ENCODE assay signal across 8 cellular contexts in genomic region chr1:246753670-246754535, GRCh38.
DNase-seq lines count a peak whose midpoint lies in the region; ATAC-seq, FAIRE-seq and TF ChIP-seq lines count a peak whose summit lies in the region.

No MANE protein-coding gene starts in this region.

- no peaks in the 10 kb centered on the region; the same call in 1 of the 2 replicates for H3K36me3 ChIP-seq in MM.1S (replicated peaks; ENCODE audit: insufficient read depth, low read length)

- no peak overlapping the region for H3K4me2 ChIP-seq in MM.1S (ENCODE audit: low read depth, low read length)

- H3K4me1 ChIP-seq in MM.1S (ENCODE audit: low read length): no peaks in the 10 kb centered on the region

- no peaks in the 10 kb centered on the region for H3K27me3 ChIP-seq in MM.1S (replicated peaks; ENCODE audit: insufficient read depth, low read length)

- DNase-seq in GM12864 (ENCODE audit: low read depth) (peak; percentile 34), H54 (ENCODE audit: insufficient read length, low spot score) (peak; percentile 20), MM.1S (peak; percentile 62), T-helper 9 cell (peak; percentile 34), astrocyte of the spinal cord (ENCODE audit: low read depth, low spot score) (peak; percentile 38), iPS-NIHi7 (ENCODE audit: extremely low spot score) (peak; percentile 80)
- peak; percentile 27 to 38 for DNase-seq in stimulated activated CD4-positive, alpha-beta T cell treated with anti-CD3 and anti-CD28 coated beads, Interleukin-15, amount 100 ng/mL, for 48 hours (ENCODE audit: low read depth in 2 of 2)

- H3K79me2 ChIP-seq in MM.1S (ENCODE audit: low read length): no peaks in the 10 kb centered on the region

- no peak overlapping the region for H3K9ac ChIP-seq in MM.1S (ENCODE audit: low read length)

- no peak for FAIRE-seq in H54 (lab: Jason Lieb, UNC)

- H4K20me1 ChIP-seq in MM.1S (ENCODE audit: insufficient read depth, low read length): no peaks in the 10 kb centered on the region

- no peak for ATAC-seq in GM18505 (IDR thresholded peaks at IDR 0.05; ENCODE audit: unreplicated experiment)

- no peaks in the 10 kb centered on the region for H3F3A ChIP-seq in MM.1S (ENCODE audit: insufficient read depth, low read length)

- peak; percentile 84 for TF ChIP-seq CTCF in GM12864 (IDR thresholded peaks at IDR 0.05; ENCODE audit: low read depth, low read length, missing control alignments)
- TF ChIP-seq CTCF in MM.1S (IDR thresholded peaks at IDR 0.05; ENCODE audit: low read length): peak; percentile 87
- peak; percentile 83 for TF ChIP-seq CTCF in astrocyte of the spinal cord (IDR thresholded peaks at IDR 0.05; ENCODE audit: low read depth, low read length)

- no peak overlapping the region for H3K27ac ChIP-seq in MM.1S (ENCODE audit: low read length)

- H3K9me2 ChIP-seq in MM.1S (replicated peaks; ENCODE audit: insufficient read depth, low read length): no peaks in the 10 kb centered on the region

- in situ Hi-C loops in astrocyte of the spinal cord (cut with HindIII; ENCODE audit: low sequenced_read_pairs): no loop called here

- H3K9me3 ChIP-seq in MM.1S (replicated peaks; ENCODE audit: insufficient read depth, low read length): no peaks in the 10 kb centered on the region

- H3K4me3 ChIP-seq in GM12864 (ENCODE audit: low read depth, low read length): no peak overlapping the region
- no peak overlapping the region for H3K4me3 ChIP-seq in MM.1S (ENCODE audit: low read length)
- H3K4me3 ChIP-seq in astrocyte of the spinal cord (ENCODE audit: low read depth, low read length): no peak overlapping the region

- TF ChIP-seq POLR2A in H54 (IDR thresholded peaks at IDR 0.05; ENCODE audit: low read depth, low read length) (no peak), GM18505 (IDR thresholded peaks at IDR 0.05; ENCODE audit: borderline replicate concordance, extremely low read depth, insufficient read depth, insufficient read length) (no peak)

- H2AFZ ChIP-seq in MM.1S (ENCODE audit: low read length): no peak overlapping the region

Comparison
In these comparisons a context has a peak if more than half of its experiments do, and no peak if none do; other contexts are left out.
1. DNase-seq: peak in every context shown above with its lines; median percentile 80 in iPS-NIHi7; 62 in MM.1S; 38 in astrocyte of the spinal cord; 34 in GM12864; 34 in T-helper 9 cell; 32 in stimulated activated CD4-positive, alpha-beta T cell treated with anti-CD3 and anti-CD28 coated beads, Interleukin-15, amount 100 ng/mL, for 48 hours; 20 in H54.